18 cellular contexts compared by ENCODE assay signal in the genomic region with DNA sequence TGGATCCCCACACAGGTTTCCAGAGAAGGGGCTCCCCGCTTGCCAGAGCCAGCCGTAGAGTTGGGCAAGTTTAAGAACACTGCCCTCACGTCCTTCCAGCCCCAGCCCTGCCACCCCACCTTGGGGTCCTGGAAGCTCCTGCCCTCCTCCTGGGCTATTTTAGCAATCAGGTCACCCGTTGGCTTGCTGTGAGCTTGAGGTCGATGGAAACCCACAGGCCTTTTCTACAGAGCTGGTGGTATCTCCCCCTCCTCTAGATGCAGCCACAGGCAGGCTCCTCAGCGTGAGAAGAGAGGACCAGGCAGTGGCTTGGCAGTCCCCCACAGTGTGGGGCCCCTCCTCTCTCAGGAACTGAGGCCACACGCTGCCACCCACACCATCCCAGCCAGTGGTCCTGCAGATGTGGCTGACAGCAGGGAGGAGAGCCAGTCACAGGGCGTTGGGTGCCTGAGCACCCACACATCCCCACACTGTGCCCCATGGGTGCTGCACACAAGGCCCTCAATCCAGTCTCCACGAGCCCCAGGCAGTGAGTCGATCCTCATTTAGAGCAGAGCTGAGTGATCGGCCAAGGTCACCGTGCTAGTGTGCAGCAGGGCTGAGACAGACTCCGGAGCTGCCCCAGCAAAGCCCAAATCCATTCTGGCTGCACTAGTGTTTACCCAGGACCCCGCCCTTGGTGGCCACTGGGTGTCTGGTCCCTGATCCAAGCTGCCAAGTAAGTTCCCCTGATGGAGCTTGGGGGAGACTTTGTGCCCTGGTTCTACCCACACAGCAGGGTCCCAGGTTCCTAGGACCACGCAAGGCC. TPM values are rescaled to one million over a fixed set of nuclear protein-coding genes. Genes with fewer than 3 reads are reported as not detected.
DNase-seq lines count a peak whose midpoint lies in the region; ATAC-seq, FAIRE-seq and TF ChIP-seq lines count a peak whose summit lies in the region.
"Had no signal": no experiment of that assay in that cellular context is flagged by ENCODE, and none has a peak within 500 bp of the region (broad histone marks: within the 10 kb centered on the region; RNA-seq: fewer than 3 reads in every experiment).

No MANE protein-coding gene starts in this region.

- POLR2A ChIA-PET in PC-3 (lab: Charles Lee; ENCODE audit: unreplicated experiment) = no interaction called here

- CTCF ChIA-PET in PC-3 (lab: Charles Lee) = no interaction called here

- H2AFZ ChIP-seq in DND-41 (ENCODE audit: low read depth, low read length) (no peak overlapping the region), PC-3 (ENCODE audit: low read length) (no peak overlapping the region)
- H2AFZ ChIP-seq: parathyroid adenoma had no signal

- H3K36me3 ChIP-seq in DND-41 (ENCODE audit: insufficient read depth, low read length) (no peaks in the 10 kb centered on the region), PC-3 (ENCODE audit: low read depth, low read length) (no peaks in the 10 kb centered on the region), pancreas (no peaks in the 10 kb centered on the region)

- no peaks in the 10 kb centered on the region for H3K9me2 ChIP-seq in PC-3 (replicated peaks; ENCODE audit: low read length)

- no peak overlapping the region for H3K9ac ChIP-seq in DND-41 (ENCODE audit: low read depth, low read length)
- H3K9ac ChIP-seq in PC-3 (ENCODE audit: low read length) = no peak overlapping the region
- H3K9ac ChIP-seq: parathyroid adenoma had no signal

- peaks cover 5% of the 10 kb centered on the region for H3K9me3 ChIP-seq in DND-41 (ENCODE audit: insufficient read depth, low read length, severe bottlenecking)
- no peaks in the 10 kb centered on the region for H3K9me3 ChIP-seq in PC-3 (ENCODE audit: low read length)
- H3K9me3 ChIP-seq in pancreas = no peaks in the 10 kb centered on the region

- H3K27ac ChIP-seq in DND-41 (ENCODE audit: low read length) = peak overlapping the region; percentile 6
- H3K27ac ChIP-seq in PC-3 (ENCODE audit: low read length) = no peak overlapping the region
- peak overlapping the region; percentile 55 to 76 (median 65) for H3K27ac ChIP-seq in pancreas
- H3K27ac ChIP-seq: parathyroid adenoma had no signal

- H3K27me3 ChIP-seq in DND-41 (ENCODE audit: insufficient read depth, low read length, poor library complexity) (no peaks in the 10 kb centered on the region), PC-3 (ENCODE audit: low read length) (no peaks in the 10 kb centered on the region), pancreas (no peaks in the 10 kb centered on the region)

- H3K79me2 ChIP-seq in DND-41 (ENCODE audit: insufficient read depth, low read length) (no peaks in the 10 kb centered on the region), PC-3 (ENCODE audit: low read length) (no peaks in the 10 kb centered on the region)
- H3K79me2 ChIP-seq: parathyroid adenoma had no signal

- no peak overlapping the region for H3K4me3 ChIP-seq in DND-41 (ENCODE audit: low read depth in 1 of 2, low read length in 2 of 2)
- no peak overlapping the region for H3K4me3 ChIP-seq in PC-3 (ENCODE audit: low read length)
- H3K4me3 ChIP-seq in pancreas = no peak overlapping the region
- H3K4me3 ChIP-seq: lung had no signal

- ATAC-seq in DND-41 (ENCODE audit: insufficient read depth, low read depth) (peak; percentile 48), PC-3 (peak; percentile 41), left ventricle myocardium superior (peak; percentile 43), pancreas (peak; percentile 46 to 72 (median 70)), GM19351 (IDR thresholded peaks at IDR 0.05; ENCODE audit: unreplicated experiment) (no peak), HG02759 (IDR thresholded peaks at IDR 0.05; ENCODE audit: unreplicated experiment) (no peak), GM18870 (IDR thresholded peaks at IDR 0.05; ENCODE audit: unreplicated experiment) (no peak)
- ATAC-seq: activated CD4-positive, alpha-beta T cell treated with anti-CD3 and anti-CD28 coated beads for 36 hours; activated T-cell treated with anti-CD3 and anti-CD28 coated beads, Interleukin-2, amount 50 U/mL, for 4 hours had no signal

- H4K20me1 ChIP-seq in DND-41 (ENCODE audit: insufficient read depth, low read length) (no peaks in the 10 kb centered on the region), PC-3 (ENCODE audit: low read length) (no peaks in the 10 kb centered on the region)

- H3K4me2 ChIP-seq in DND-41 (ENCODE audit: insufficient read depth, low read length) (no peak overlapping the region), PC-3 (ENCODE audit: low read length) (no peak overlapping the region)

- BruUV-seq in PC-3 (replicated peaks; lab: Mats Ljungman, UMichigan) = no TSS peak

- 57 to 58% methylated on average over 15 of the region's 15 CpGs for WGBS in pancreas, 2 donors

- no peaks in the 10 kb centered on the region for H3F3A ChIP-seq in PC-3 (ENCODE audit: low read length, unreplicated experiment)

- H3K4me1 ChIP-seq in DND-41 (ENCODE audit: insufficient read depth, low read length) (no peaks in the 10 kb centered on the region), PC-3 (ENCODE audit: insufficient read depth, low read length) (no peaks in the 10 kb centered on the region), pancreas (peaks cover 0 to 27% (median 7%) of the 10 kb centered on the region in 3 donors)
- H3K4me1 ChIP-seq: parathyroid adenoma had no signal

- DNase-seq in DND-41 = no peak
- DNase-seq in PC-3 = no peak
- DNase-seq in left ventricle myocardium superior = no peak
- DNase-seq in pancreas = peak in 4 of 6 donors; percentile 26 to 52 (median 35)
- no peak for DNase-seq in central memory CD4-positive, alpha-beta T cell
- DNase-seq: activated CD4-positive, alpha-beta T cell treated with anti-CD3 and anti-CD28 coated beads for 36 hours; activated T-cell treated with anti-CD3 and anti-CD28 coated beads, Interleukin-2, amount 50 U/mL, for 4 hours; hypothalamus; NCI-H1417 treated with DMSO at 0.1 percent for 48 hours; NCI-H446; stimulated activated CD4-positive, alpha-beta T cell treated with anti-CD3 and anti-CD28 coated beads, Interleukin-15, amount 100 ng/mL, for 24 hours had no signal

- intact Hi-C loops in PC-3 (cut with micrococcal nuclease) = no loop called here
- intact Hi-C loops in left ventricle myocardium superior (cut with micrococcal nuclease) = no loop called here
- intact Hi-C loops in pancreas (cut with DNase I) = no loop called here

- TF ChIP-seq CTCF in DND-41 (IDR thresholded peaks at IDR 0.05; ENCODE audit: borderline replicate concordance, extremely low read depth, low read length, poor library complexity, severe bottlenecking) = no peak
- no peak for TF ChIP-seq CTCF in PC-3 (conservative IDR thresholded peaks at IDR 0.05; ENCODE audit: low read depth, low read length)
- TF ChIP-seq CTCF in pancreas (IDR thresholded peaks at IDR 0.05) = no peak

- FAIRE-seq in pancreas (lab: Jason Lieb, UNC) = no peak
- FAIRE-seq: colon had no signal

RNA-seq across cellular contexts. Expression of a gene that starts 9.2 kb away (rescaled TPM):
- total RNA-seq in PC-3 (2014; rRNA removed) (not detected in 2 replicates), left ventricle myocardium superior (not detected), pancreas (under 1 TPM in 2 of 6 donors, not detected in 4; 0.03 to 0.08 TPM)
- polyA plus RNA-seq in pancreas = under 1 TPM in 1 of 2 donors, not detected in 1; 0.08 TPM
- total RNA-seq: activated CD4-positive, alpha-beta T cell treated with anti-CD3 and anti-CD28 coated beads for 36 hours; activated T-cell treated with anti-CD3 and anti-CD28 coated beads, Interleukin-2, amount 50 U/mL, for 4 hours; Daoy had no signal

Comparison
In these comparisons a context has a peak if more than half of its experiments do, and no peak if none do; other contexts are left out.
1. ATAC-seq: peak in DND-41 (single experiment), PC-3 (single experiment), left ventricle myocardium superior (single experiment) and pancreas (4 of 4); none in GM19351 (single experiment), HG02759 (single experiment) and GM18870 (single experiment).
2. DNase-seq: peak in pancreas (4 of 6); none in DND-41 (single experiment), PC-3 (single experiment), left ventricle myocardium superior (single experiment) and central memory CD4-positive, alpha-beta T cell (single experiment).